Comparison of ENCODE assay signal across 8 cellular contexts in the genomic region with DNA sequence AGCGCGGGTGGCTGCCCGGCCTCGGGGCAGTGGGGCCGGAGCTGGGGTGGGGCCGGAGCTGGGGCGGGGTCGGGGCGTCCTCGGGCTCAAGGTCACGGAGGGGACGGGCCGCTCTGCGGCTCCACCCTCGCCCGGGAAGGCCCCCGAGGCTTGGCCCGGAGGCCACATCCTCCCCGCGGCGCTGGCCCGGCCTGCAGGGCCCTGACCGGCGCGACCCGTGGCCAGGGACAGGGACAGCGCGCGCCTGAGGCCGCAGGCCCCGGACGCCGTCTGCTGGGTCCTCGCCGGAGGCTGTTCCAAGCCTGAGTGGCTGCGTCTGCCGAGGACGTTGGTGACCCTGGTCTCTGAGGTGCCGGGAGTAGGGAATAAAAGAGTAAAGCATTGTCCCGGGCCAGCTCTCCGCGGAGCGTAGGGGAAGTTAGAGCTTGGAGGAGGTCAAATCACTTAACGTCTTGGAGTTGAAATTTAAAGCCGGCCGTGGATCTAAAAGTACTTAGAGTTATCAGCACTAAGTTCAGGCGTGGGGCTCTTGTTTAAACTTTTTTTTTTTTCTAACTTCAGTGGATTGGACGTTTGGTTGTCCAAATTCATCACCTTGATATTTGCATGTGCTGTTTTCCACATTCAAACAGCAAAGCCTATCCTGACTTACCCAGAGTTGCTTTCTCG. TPM values are rescaled to one million over a fixed set of nuclear protein-coding genes. Genes with fewer than 3 reads are reported as not detected.
A peak's percentile ranks its signal among the peaks of the same experiment; 100 is the strongest.
DNase-seq lines count a peak whose midpoint lies in the region; ATAC-seq, FAIRE-seq and TF ChIP-seq lines count a peak whose summit lies in the region.

No MANE protein-coding gene starts in this region.

- peaks cover 22% of the 10 kb centered on the region for H3K4me1 ChIP-seq in keratinocyte (ENCODE audit: control insufficient read depth, extremely low read depth, insufficient read depth, low read length)

- dilution Hi-C loops in keratinocyte (cut with MboI; ENCODE audit: extremely low pct_ligation_motif_present, low sequenced_read_pairs) = no loop called here

- H3K27me3 ChIP-seq in keratinocyte (ENCODE audit: control insufficient read depth, extremely low read depth, insufficient read depth, low read length) = no peaks in the 10 kb centered on the region

- TF ChIP-seq CTCF in cardiac fibroblast (IDR thresholded peaks at IDR 0.05; ENCODE audit: low read depth, low read length) (no peak), keratinocyte (optimal IDR thresholded peaks at IDR 0.05 in 1 of 3, IDR thresholded peaks at IDR 0.05 in 1 of 3, conservative IDR thresholded peaks at IDR 0.05 in 1 of 3; ENCODE audit: extremely low read depth in 1 of 3, insufficient read depth in 2 of 3, low read length in 3 of 3) (no peak)

- no peaks in the 10 kb centered on the region for H3K9me1 ChIP-seq in keratinocyte (ENCODE audit: control insufficient read depth, extremely low read depth, insufficient read depth, low read length)

- H3K4me2 ChIP-seq in keratinocyte (ENCODE audit: control insufficient read depth, extremely low read depth, insufficient read depth, low read depth, low read length) = peak overlapping the region; percentile 76

- H3K27ac Mint-ChIP-seq in T-helper 2 cell treated with Interferon-gamma antibody and Interleukin-4, amounts not matched to agents 5 μg/mL and 100 μg/mL, for 36 hours = peak overlapping the region; percentile 91

- H3K27ac ChIP-seq in keratinocyte (ENCODE audit: control insufficient read depth, insufficient read depth, low read length) = peak overlapping the region; percentile 67

- H3K36me3 Mint-ChIP-seq in T-helper 2 cell treated with Interferon-gamma antibody and Interleukin-4, amounts not matched to agents 5 μg/mL and 100 μg/mL, for 36 hours (ENCODE audit: low read depth) = peaks cover 6% of the 10 kb centered on the region

- peak; percentile 68 for ATAC-seq in GM21737 (IDR thresholded peaks at IDR 0.05; ENCODE audit: unreplicated experiment)

- peak overlapping the region; percentile 82 for H3K9ac ChIP-seq in keratinocyte (ENCODE audit: control insufficient read depth, extremely low read depth, insufficient read depth, low read length)

- H3K79me2 ChIP-seq in keratinocyte (ENCODE audit: control insufficient read depth, insufficient read depth, low read length) = peaks cover 8% of the 10 kb centered on the region

- no peaks in the 10 kb centered on the region for H3K9me3 ChIP-seq in keratinocyte (ENCODE audit: control insufficient read depth, low read depth, low read length)

- H3K36me3 ChIP-seq in keratinocyte (ENCODE audit: control insufficient read depth in 2 of 2, extremely low read depth in 1 of 2, insufficient read depth in 2 of 2, low read length in 2 of 2) = peaks cover 0 to 2% of the 10 kb centered on the region in 2 experiments

- peak; percentile 10 for DNase-seq in Jurkat, Clone E6-1 (ENCODE audit: low read depth, low spot score)
- DNase-seq in T-helper 2 cell treated with Interferon-gamma antibody and Interleukin-4, amounts not matched to agents 5 μg/mL and 100 μg/mL, for 36 hours (ENCODE audit: low spot score) = peak; percentile 68
- DNase-seq in cardiac fibroblast (ENCODE audit: low read depth in 2 of 2) = peak; percentile 59 to 75
- DNase-seq in keratinocyte (ENCODE audit: low read depth, low spot score) = no peak
- DNase-seq in stimulated activated CD4-positive, alpha-beta T cell treated with anti-CD3 and anti-CD28 coated beads, Interleukin-15, amount 100 ng/mL, for 1 hour (ENCODE audit: low read depth in 1 of 2, low spot score in 1 of 2) = peak; percentile 9 to 29
- no peak for DNase-seq in D341Med (ENCODE audit: low spot score)

- FAIRE-seq in keratinocyte (lab: Jason Lieb, UNC) = no peak

- peak overlapping the region; percentile 84 for H3K4me3 Mint-ChIP-seq in T-helper 2 cell treated with Interferon-gamma antibody and Interleukin-4, amounts not matched to agents 5 μg/mL and 100 μg/mL, for 36 hours

- no peaks in the 10 kb centered on the region for H4K20me1 ChIP-seq in keratinocyte (ENCODE audit: control insufficient read depth, extremely low read depth, insufficient read depth, low read length)

- H3K27me3 Mint-ChIP-seq in T-helper 2 cell treated with Interferon-gamma antibody and Interleukin-4, amounts not matched to agents 5 μg/mL and 100 μg/mL, for 36 hours (ENCODE audit: low read depth) = no peaks in the 10 kb centered on the region

- H3K9me3 Mint-ChIP-seq in T-helper 2 cell treated with Interferon-gamma antibody and Interleukin-4, amounts not matched to agents 5 μg/mL and 100 μg/mL, for 36 hours = no peaks in the 10 kb centered on the region

- peaks cover 15% of the 10 kb centered on the region for H3K4me1 Mint-ChIP-seq in T-helper 2 cell treated with Interferon-gamma antibody and Interleukin-4, amounts not matched to agents 5 μg/mL and 100 μg/mL, for 36 hours (ENCODE audit: low read depth)

- H3K4me3 ChIP-seq in GM08714 (ENCODE audit: low read length) = peak overlapping the region; percentile 88
- H3K4me3 ChIP-seq in Jurkat, Clone E6-1 (ENCODE audit: low read length) = peak overlapping the region; percentile 78
- peak overlapping the region; percentile 52 to 68 for H3K4me3 ChIP-seq in cardiac fibroblast (replicated peaks in 1 of 2; ENCODE audit: low read depth in 2 of 2, low read length in 2 of 2)
- peak overlapping the region; percentile 47 to 82 (median 58) for H3K4me3 ChIP-seq in keratinocyte (ENCODE audit: control insufficient read depth in 2 of 3, extremely low read depth in 1 of 3, insufficient read depth in 2 of 3, low read depth in 1 of 3, low read length in 3 of 3)

- peak overlapping the region; percentile 75 for H2AFZ ChIP-seq in keratinocyte (ENCODE audit: control insufficient read depth, low read length)

RNA-seq across cellular contexts. Expression of a gene that starts 0.6 kb away (rescaled TPM):
- 83.4 TPM for polyA plus RNA-seq in Jurkat, Clone E6-1 (2012; ENCODE audit: insufficient read depth, insufficient read length)
- 39.5 to 64.7 TPM (median 45.6 TPM) in 3 replicates for polyA plus RNA-seq in keratinocyte
- 8.1 TPM for polyA plus RNA-seq in keratinocyte (2011; ENCODE audit: low read depth)
- polyA plus RNA-seq in keratinocyte (2011; cell fraction: cytosol; rRNA removed) = 37.9 and 60.5 TPM in 2 replicates
- polyA plus RNA-seq in keratinocyte (2011; cell fraction: nucleus; rRNA removed) = 17.1 and 18.5 TPM in 2 replicates
- polyA plus RNA-seq in keratinocyte (2012; ENCODE audit: low replicate concordance) = 17.3 and 33.1 TPM in 2 replicates
- 9.9 to 44.1 TPM (median 21.9 TPM) in 3 replicates for polyA minus RNA-seq in keratinocyte
- polyA minus RNA-seq in keratinocyte (2011; cell fraction: cytosol; rRNA and poly(A)+ RNA removed) = 23.4 TPM
- polyA minus RNA-seq in keratinocyte (2011; cell fraction: nucleus; rRNA and poly(A)+ RNA removed) = 9.2 and 11.8 TPM in 2 replicates

RNA-seq across cellular contexts. Expression of a gene that starts 13.3 kb away (rescaled TPM):
- 43.1 TPM for polyA plus RNA-seq in Jurkat, Clone E6-1 (2012; ENCODE audit: insufficient read depth, insufficient read length)
- polyA plus RNA-seq in keratinocyte = 20.2 to 40.8 TPM (median 30.7 TPM) in 3 replicates
- polyA plus RNA-seq in keratinocyte (2011; ENCODE audit: low read depth) = 16.4 TPM
- polyA plus RNA-seq in keratinocyte (2011; cell fraction: cytosol; rRNA removed) = 17.4 and 32.5 TPM in 2 replicates
- polyA plus RNA-seq in keratinocyte (2011; cell fraction: nucleus; rRNA removed) = 15.2 and 16.3 TPM in 2 replicates
- 28.0 and 33.3 TPM in 2 replicates for polyA plus RNA-seq in keratinocyte (2012; ENCODE audit: low replicate concordance)
- 5.7 to 9.4 TPM (median 7.9 TPM) in 3 replicates for polyA minus RNA-seq in keratinocyte
- polyA minus RNA-seq in keratinocyte (2011; cell fraction: cytosol; rRNA and poly(A)+ RNA removed) = 8.1 TPM
- 5.3 and 5.5 TPM in 2 replicates for polyA minus RNA-seq in keratinocyte (2011; cell fraction: nucleus; rRNA and poly(A)+ RNA removed)

Comparison
In these comparisons a context has a peak if more than half of its experiments do, and no peak if none do; other contexts are left out.
1. DNase-seq: peak in Jurkat, Clone E6-1 (single experiment), T-helper 2 cell treated with Interferon-gamma antibody and Interleukin-4, amounts not matched to agents 5 μg/mL and 100 μg/mL, for 36 hours (single experiment), cardiac fibroblast (2 of 2) and stimulated activated CD4-positive, alpha-beta T cell treated with anti-CD3 and anti-CD28 coated beads, Interleukin-15, amount 100 ng/mL, for 1 hour (2 of 2); none in keratinocyte (single experiment) and D341Med (single experiment).
2. Peak in every context shown above with its lines, with median percentiles within 50 percentile points of each other: H3K4me3 ChIP-seq.